1 cellular context compared by ENCODE assay signal in the genomic region with DNA sequence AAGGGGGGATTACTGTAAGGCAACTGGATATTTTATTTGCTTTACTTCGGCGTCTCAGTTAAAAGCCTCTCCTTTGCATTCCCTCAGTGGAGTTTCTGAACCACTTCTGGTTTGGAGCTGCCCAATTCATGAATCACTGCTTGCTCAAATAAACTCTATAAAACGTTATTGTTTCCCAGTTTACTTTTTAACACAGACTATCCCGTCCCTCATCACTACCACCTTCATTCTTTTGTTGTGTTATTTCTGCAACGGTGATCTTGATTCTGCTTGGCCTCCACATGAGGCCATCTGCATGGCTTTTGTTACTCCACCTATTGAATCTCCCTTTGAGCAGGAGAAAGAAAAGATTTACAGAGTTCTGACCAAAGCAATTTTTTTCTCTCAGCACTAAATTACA.
TF ChIP-seq lines count a peak whose summit lies in the region.

No MANE protein-coding gene starts in this region.

TF ChIP-seq in GM23338, 12 proteins besides CTCF, POLR2A, EP300 and RAD21:
- TF ChIP-seq ZNF462 (CRISPR knock-in tag; IDR thresholded peaks at IDR 0.05), result no peak
- no peak for TF ChIP-seq STAT1 (IDR thresholded peaks at IDR 0.05; ENCODE audit: unreplicated experiment)
- no peak for TF ChIP-seq EZH2 (IDR thresholded peaks at IDR 0.05; ENCODE audit: low read depth, unreplicated experiment)
- TF ChIP-seq ZNF114 (CRISPR knock-in tag; IDR thresholded peaks at IDR 0.05), result no peak
- TF ChIP-seq, protein P1, sequence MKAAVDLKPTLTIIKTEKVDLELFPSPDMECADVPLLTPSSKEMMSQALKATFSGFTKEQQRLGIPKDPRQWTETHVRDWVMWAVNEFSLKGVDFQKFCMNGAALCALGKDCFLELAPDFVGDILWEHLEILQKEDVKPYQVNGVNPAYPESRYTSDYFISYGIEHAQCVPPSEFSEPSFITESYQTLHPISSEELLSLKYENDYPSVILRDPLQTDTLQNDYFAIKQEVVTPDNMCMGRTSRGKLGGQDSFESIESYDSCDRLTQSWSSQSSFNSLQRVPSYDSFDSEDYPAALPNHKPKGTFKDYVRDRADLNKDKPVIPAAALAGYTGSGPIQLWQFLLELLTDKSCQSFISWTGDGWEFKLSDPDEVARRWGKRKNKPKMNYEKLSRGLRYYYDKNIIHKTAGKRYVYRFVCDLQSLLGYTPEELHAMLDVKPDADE (IDR thresholded peaks at IDR 0.05), result no peak
- TF ChIP-seq ZNF331 (CRISPR knock-in tag; IDR thresholded peaks at IDR 0.05; ENCODE audit: low read depth), result no peak
- TF ChIP-seq NANOG (IDR thresholded peaks at IDR 0.05; ENCODE audit: borderline replicate concordance), result no peak
- TF ChIP-seq, protein P2, sequence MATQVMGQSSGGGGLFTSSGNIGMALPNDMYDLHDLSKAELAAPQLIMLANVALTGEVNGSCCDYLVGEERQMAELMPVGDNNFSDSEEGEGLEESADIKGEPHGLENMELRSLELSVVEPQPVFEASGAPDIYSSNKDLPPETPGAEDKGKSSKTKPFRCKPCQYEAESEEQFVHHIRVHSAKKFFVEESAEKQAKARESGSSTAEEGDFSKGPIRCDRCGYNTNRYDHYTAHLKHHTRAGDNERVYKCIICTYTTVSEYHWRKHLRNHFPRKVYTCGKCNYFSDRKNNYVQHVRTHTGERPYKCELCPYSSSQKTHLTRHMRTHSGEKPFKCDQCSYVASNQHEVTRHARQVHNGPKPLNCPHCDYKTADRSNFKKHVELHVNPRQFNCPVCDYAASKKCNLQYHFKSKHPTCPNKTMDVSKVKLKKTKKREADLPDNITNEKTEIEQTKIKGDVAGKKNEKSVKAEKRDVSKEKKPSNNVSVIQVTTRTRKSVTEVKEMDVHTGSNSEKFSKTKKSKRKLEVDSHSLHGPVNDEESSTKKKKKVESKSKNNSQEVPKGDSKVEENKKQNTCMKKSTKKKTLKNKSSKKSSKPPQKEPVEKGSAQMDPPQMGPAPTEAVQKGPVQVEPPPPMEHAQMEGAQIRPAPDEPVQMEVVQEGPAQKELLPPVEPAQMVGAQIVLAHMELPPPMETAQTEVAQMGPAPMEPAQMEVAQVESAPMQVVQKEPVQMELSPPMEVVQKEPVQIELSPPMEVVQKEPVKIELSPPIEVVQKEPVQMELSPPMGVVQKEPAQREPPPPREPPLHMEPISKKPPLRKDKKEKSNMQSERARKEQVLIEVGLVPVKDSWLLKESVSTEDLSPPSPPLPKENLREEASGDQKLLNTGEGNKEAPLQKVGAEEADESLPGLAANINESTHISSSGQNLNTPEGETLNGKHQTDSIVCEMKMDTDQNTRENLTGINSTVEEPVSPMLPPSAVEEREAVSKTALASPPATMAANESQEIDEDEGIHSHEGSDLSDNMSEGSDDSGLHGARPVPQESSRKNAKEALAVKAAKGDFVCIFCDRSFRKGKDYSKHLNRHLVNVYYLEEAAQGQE (IDR thresholded peaks at IDR 0.05; ENCODE audit: unreplicated experiment), result no peak
- no peak for TF ChIP-seq CREB1 (CRISPR knock-in tag; IDR thresholded peaks at IDR 0.05; ENCODE audit: low read depth)
- TF ChIP-seq JUNB (IDR thresholded peaks at IDR 0.05; ENCODE audit: unreplicated experiment), result no peak
- TF ChIP-seq EZH2phosphoT487 (IDR thresholded peaks at IDR 0.05; ENCODE audit: unreplicated experiment), result no peak
- no peak for TF ChIP-seq POLR2AphosphoS5 (IDR thresholded peaks at IDR 0.05; ENCODE audit: low read depth)
